In genomic region chr20:63696628-63697356, GRCh38 we compare ENCODE assay signal across 9 cellular contexts. TPM values are rescaled to one million over a fixed set of nuclear protein-coding genes. Genes with fewer than 3 reads are reported as not detected.
DNase-seq lines count a peak whose midpoint lies in the region; ATAC-seq, FAIRE-seq and TF ChIP-seq lines count a peak whose summit lies in the region.
"Had no signal": no experiment of that assay in that cellular context is flagged by ENCODE, and none has a peak within 500 bp of the region (broad histone marks: within the 10 kb centered on the region; RNA-seq: fewer than 3 reads in every experiment).

Gene TNFRSF6B, plus strand, starts transcription at chr20:63696652. Its CDS starts 116 bp downstream, at chr20:63696768.

- ATAC-seq in HepG2 (peak; percentile 21), GM18873 (IDR thresholded peaks at IDR 0.05; ENCODE audit: low FRiP score, unreplicated experiment) (no peak)

- POLR2A ChIA-PET in HepG2 (lab: Yijun Ruan, JAX) = interaction anchor here (1.0 to 1.7 kb wide), 3 partner anchors 11 to 41 kb away, joined by 3 to 9 read pairs (median 3); partner anchors contain the start of genes ARFRP1, RTEL1 and ZGPAT

- H2AFZ ChIP-seq in HepG2 (ENCODE audit: low read length) = no peak within 1 kb of the TSS

- no peak for TF ChIP-seq RAD21 in HepG2 (CRISPR knock-in tag; IDR thresholded peaks at IDR 0.05)

- H3K36me3 ChIP-seq in HepG2 (replicated peaks in 1 of 2; ENCODE audit: control insufficient read depth in 1 of 2, insufficient read depth in 2 of 2, low read length in 2 of 2) (peaks cover 4% of the 10 kb centered on the region in 2 experiments; a peak in 4 of 5 replicates), thymus (ENCODE audit: control insufficient read depth, insufficient read depth) (peaks cover 33% of the 10 kb centered on the region)

- FAIRE-seq in HepG2 (lab: Jason Lieb, UNC) = no peak

- H3K27me3 ChIP-seq in HepG2 (ENCODE audit: control insufficient read depth in 1 of 2, insufficient read depth in 2 of 2, low read length in 2 of 2) (no peaks in the 10 kb centered on the region), thymus (ENCODE audit: control insufficient read depth, insufficient read depth) (no peaks in the 10 kb centered on the region)

- in situ Hi-C loops in HepG2 (cut with HindIII; ENCODE audit: extremely low pct_ligation_motif_present, low pct_unique_long_range_greater_than_20kb) = no loop called here

- intact Hi-C loops in HepG2 (cut with micrococcal nuclease; ENCODE audit: unreplicated experiment) = no loop called here

- TF ChIP-seq EP300 in HepG2 (IDR thresholded peaks at IDR 0.05; ENCODE audit: low read depth in 2 of 2, low read length in 2 of 2) = no peak
- TF ChIP-seq EP300 in HepG2 (CRISPR knock-in tag; IDR thresholded peaks at IDR 0.05; ENCODE audit: borderline replicate concordance) = no peak

- DNase-seq in activated CD4-positive, alpha-beta T cell treated with anti-CD3 and anti-CD28 coated beads, Interleukin-2, amount 50 U/mL, for 48 hours = peak; percentile 32 to 45
- DNase-seq in activated CD4-positive, alpha-beta T cell treated with anti-CD3 and anti-CD28 coated beads for 48 hours = no peak
- DNase-seq in choroid plexus epithelial cell (ENCODE audit: low read depth) = no peak
- no peak for DNase-seq in HepG2 (ENCODE audit: low spot score)
- no peak for DNase-seq in mucosa of gallbladder (ENCODE audit: low spot score)
- DNase-seq in EL = no peak
- DNase-seq: COR-L47 had no signal

- H3K4me2 ChIP-seq in HepG2 (ENCODE audit: low read depth, low read length) = peak within 1 kb of the TSS; percentile 63

- TF ChIP-seq CTCF in choroid plexus epithelial cell (conservative IDR thresholded peaks at IDR 0.05; ENCODE audit: low read depth, low read length) (no peak), HepG2 (CRISPR knock-in tag; IDR thresholded peaks at IDR 0.05) (peak; percentile 35)

- H4K20me1 ChIP-seq in HepG2 (ENCODE audit: insufficient read depth, low read length) = peaks cover 4% of the 10 kb centered on the region; the same call in 1 of the 2 replicates

- BruUV-seq in HepG2 (replicated peaks; lab: Mats Ljungman, UMichigan) = no TSS peak

- H3K79me2 ChIP-seq in HepG2 (ENCODE audit: insufficient read depth, low read length) = no peaks in the 10 kb centered on the region

- H3K4me1 ChIP-seq in HepG2 (ENCODE audit: insufficient read depth, low read length) = peaks cover 21% of the 10 kb centered on the region
- peaks cover 15% of the 10 kb centered on the region for H3K4me1 ChIP-seq in thymus (ENCODE audit: control insufficient read depth, insufficient read depth, low read length)

- peak within 1 kb of the TSS; percentile 65 for H3K4me3 ChIP-seq in choroid plexus epithelial cell (ENCODE audit: low read depth, low read length)
- H3K4me3 ChIP-seq in HepG2 (replicated peaks in 1 of 3; ENCODE audit: insufficient read depth in 1 of 3, low read depth in 2 of 3, low read length in 3 of 3) = peak within 1 kb of the TSS in 2 of 3 experiments; percentile 0 to 43; a peak in 1 of 6 replicates
- peak within 1 kb of the TSS; percentile 25 for H3K4me3 ChIP-seq in thymus (ENCODE audit: low read length)

- WGBS in HepG2 (ENCODE audit: low lambda C conversion rate) = 64% methylated on average over 37 of the region's 52 CpGs
- WGBS in thymus = 15% methylated on average over 52 of the region's 52 CpGs

- H3K9ac ChIP-seq in HepG2 (ENCODE audit: insufficient read depth, low read depth, low read length) = peak within 1 kb of the TSS; percentile 49

- TF ChIP-seq POLR2A in HepG2 (IDR thresholded peaks at IDR 0.05; ENCODE audit: insufficient read depth in 1 of 2, low read depth in 2 of 2, low read length in 2 of 2) = peak in 1 of 2 experiments; percentile 58

- H3K9me3 ChIP-seq in HepG2 (ENCODE audit: low read length) (no peaks in the 10 kb centered on the region), thymus (ENCODE audit: control insufficient read depth) (no peaks in the 10 kb centered on the region)

- CTCF ChIA-PET in HepG2 (lab: Yijun Ruan, JAX; ENCODE audit: low intra/inter-chr PET ratio, low total read pairs) = no interaction called here

- H3K27ac ChIP-seq in HepG2 (ENCODE audit: extremely low read length, insufficient read depth, low read length) (no peak within 1 kb of the TSS), thymus (ENCODE audit: low read depth) (peak within 1 kb of the TSS; percentile 25)

TF ChIP-seq in HepG2, 621 proteins besides CTCF, POLR2A, EP300 and RAD21 (continues in another document):
- TF ChIP-seq ZNF121 (CRISPR knock-in tag; IDR thresholded peaks at IDR 0.05) (no peak), ZNF333 (CRISPR knock-in tag; IDR thresholded peaks at IDR 0.05; ENCODE audit: borderline replicate concordance) (no peak; the same call in 1 of the 2 replicates), DBP (CRISPR knock-in tag; IDR thresholded peaks at IDR 0.05; ENCODE audit: not compliant biosample characterization) (no peak), KDM2A (CRISPR knock-in tag; IDR thresholded peaks at IDR 0.05; ENCODE audit: borderline replicate concordance, low read depth) (peak; percentile 96), ZFYVE20 (CRISPR knock-in tag; IDR thresholded peaks at IDR 0.05; ENCODE audit: borderline replicate concordance, low read depth) (no peak), ZBTB3 (CRISPR knock-in tag; IDR thresholded peaks at IDR 0.05; ENCODE audit: borderline replicate concordance, low read depth) (no peak), FOXO1 (CRISPR knock-in tag; IDR thresholded peaks at IDR 0.05) (no peak), ATRX (CRISPR knock-in tag; IDR thresholded peaks at IDR 0.05; ENCODE audit: borderline replicate concordance) (no peak), SRSF9 (IDR thresholded peaks at IDR 0.05; ENCODE audit: borderline replicate concordance, insufficient read depth, low read depth, low read length, poor library complexity, severe bottlenecking) (no peak), ZC3H13 (CRISPR knock-in tag; IDR thresholded peaks at IDR 0.05) (peak; percentile 91; the same call in 1 of the 2 replicates), ZMYM2 (CRISPR knock-in tag; IDR thresholded peaks at IDR 0.05) (no peak), CBX1 (IDR thresholded peaks at IDR 0.05; ENCODE audit: low read depth) (peak; percentile 6), ZBTB14 (CRISPR knock-in tag; IDR thresholded peaks at IDR 0.05) (0 out of 2 replicates have a peak, but pooled peaks have one; percentile 32), AHR (CRISPR knock-in tag; IDR thresholded peaks at IDR 0.05) (0 out of 2 replicates have a peak, but pooled peaks have one; percentile 22), E2F5 (CRISPR knock-in tag; conservative IDR thresholded peaks at IDR 0.05) (no peak), NR1H2 (CRISPR knock-in tag; IDR thresholded peaks at IDR 0.05; ENCODE audit: borderline replicate concordance, low read depth) (no peak)

RNA-seq across cellular contexts. Expression of gene TNFRSF6B, which starts in this region (rescaled TPM):
- total RNA-seq in HepG2 (2016; rRNA removed; fragmentation: Illumina TruSeq; extraction: Trizol) (not detected in 2 replicates), mucosa of gallbladder (3.2 TPM)
- not detected in 2 replicates for total RNA-seq in HepG2 (2016; cell fraction: cytosol; rRNA removed; fragmentation: Illumina TruSeq; extraction: Trizol; ENCODE audit: low read depth)
- total RNA-seq in HepG2 (2016; cell fraction: insoluble cytoplasmic fraction; rRNA removed; fragmentation: Illumina TruSeq; extraction: Trizol) = not detected in 2 replicates
- not detected in 2 replicates for total RNA-seq in HepG2 (2016; cell fraction: membrane; rRNA removed; fragmentation: Illumina TruSeq; extraction: Trizol)
- not detected in 2 replicates for total RNA-seq in HepG2 (2016; cell fraction: nucleus; rRNA removed; fragmentation: Illumina TruSeq; extraction: Trizol)
- polyA plus RNA-seq in HepG2 (2011; rRNA removed) (0.24 and 0.86 TPM in 2 replicates), thymus (34.7 TPM)
- polyA plus RNA-seq in HepG2 (2011; cell fraction: cytosol; rRNA removed) = 0.45 and 1.3 TPM in 2 replicates
- polyA plus RNA-seq in HepG2 (2011; cell fraction: nucleus; rRNA removed) = 22.5 and 36.0 TPM in 2 replicates
- 0.55 TPM in 1 of 2 replicates, not detected in the other for polyA plus RNA-seq in HepG2 (2012)
- polyA plus RNA-seq in HepG2 (2016; cell fraction: cytosol; fragmentation: Illumina TruSeq; extraction: Trizol; ENCODE audit: low read depth) = 0.45 and 0.48 TPM in 2 replicates
- polyA plus RNA-seq in HepG2 (2016; cell fraction: insoluble cytoplasmic fraction; fragmentation: Illumina TruSeq; extraction: Trizol; ENCODE audit: low read depth) = 0.32 TPM in 1 of 2 replicates, not detected in the other
- 0.37 and 0.71 TPM in 2 replicates for polyA plus RNA-seq in HepG2 (2016; cell fraction: membrane; fragmentation: Illumina TruSeq; extraction: Trizol; ENCODE audit: low read depth)
- not detected in 2 replicates for polyA plus RNA-seq in HepG2 (2016; cell fraction: nucleus; fragmentation: Illumina TruSeq; extraction: Trizol; ENCODE audit: insufficient read depth, low read depth)
- not detected in 2 replicates for polyA minus RNA-seq in HepG2 (2011; rRNA and poly(A)+ RNA removed; ENCODE audit: low replicate concordance)
- not detected in 2 replicates for polyA minus RNA-seq in HepG2 (2011; cell fraction: cytosol; rRNA and poly(A)+ RNA removed)
- polyA minus RNA-seq in HepG2 (2011; cell fraction: nucleus; rRNA and poly(A)+ RNA removed) = not detected in 2 replicates

Comparison
In these comparisons a context has a peak if more than half of its experiments do, and no peak if none do; other contexts are left out.
1. DNase-seq: peak in activated CD4-positive, alpha-beta T cell treated with anti-CD3 and anti-CD28 coated beads, Interleukin-2, amount 50 U/mL, for 48 hours (2 of 2); none in activated CD4-positive, alpha-beta T cell treated with anti-CD3 and anti-CD28 coated beads for 48 hours (single experiment), choroid plexus epithelial cell (single experiment), HepG2 (single experiment), mucosa of gallbladder (single experiment) and EL (single experiment).
2. Peak in every context shown above with its lines, with median percentiles within 50 percentile points of each other: H3K4me3 ChIP-seq.